8 cellular contexts compared by ENCODE assay signal in genomic region chrX:151397741-151398070, GRCh38. TPM values are rescaled to one million over a fixed set of nuclear protein-coding genes. Genes with fewer than 3 reads are reported as not detected.
DNase-seq lines count a peak whose midpoint lies in the region; ATAC-seq and TF ChIP-seq lines count a peak whose summit lies in the region.

No MANE protein-coding gene starts in this region.

- H3K9me3 ChIP-seq in DND-41 (ENCODE audit: insufficient read depth, low read length, severe bottlenecking), result no peaks in the 10 kb centered on the region
- no peaks in the 10 kb centered on the region for H3K9me3 ChIP-seq in hepatocyte (ENCODE audit: low read depth)

- no peaks in the 10 kb centered on the region for H3K9me3 Mint-ChIP-seq in stimulated activated naive B cell treated with anti-CD40 and anti-IgM and Interleukin-4, amounts not matched to agents 10 μg/mL and 1 μg/mL and 100 μg/mL, for 72 hours

- peaks cover 9% of the 10 kb centered on the region for H3K36me3 ChIP-seq in DND-41 (ENCODE audit: insufficient read depth, low read length)
- H3K36me3 ChIP-seq in hepatocyte (replicated peaks; ENCODE audit: insufficient read depth, low read depth), result no peaks in the 10 kb centered on the region

- POLR2A ChIA-PET in HEK293T (lab: Yijun Ruan, JAX), result interaction anchor here (1.2 to 1.8 kb wide), 3 partner anchors 13 to 221 kb away, joined by 4 to 9 read pairs (median 6); partner anchors contain the start of gene GPR50

- H2AFZ ChIP-seq in DND-41 (ENCODE audit: low read depth, low read length) (peak overlapping the region; percentile 78; the same call in 1 of the 2 replicates), hepatocyte (peak overlapping the region; percentile 88)

- peak overlapping the region; percentile 61 for H3K4me2 ChIP-seq in DND-41 (ENCODE audit: insufficient read depth, low read length)
- H3K4me2 ChIP-seq in hepatocyte, result peak overlapping the region; percentile 83

- no peaks in the 10 kb centered on the region for H3K27me3 Mint-ChIP-seq in stimulated activated naive B cell treated with anti-CD40 and anti-IgM and Interleukin-4, amounts not matched to agents 10 μg/mL and 1 μg/mL and 100 μg/mL, for 72 hours

- ATAC-seq in DND-41 (ENCODE audit: insufficient read depth, low read depth), result peak; percentile 17; the same call in 2 of the 3 replicates
- ATAC-seq in stimulated activated naive B cell treated with anti-CD40 and anti-IgM and Interleukin-4, amounts not matched to agents 10 μg/mL and 1 μg/mL and 100 μg/mL, for 72 hours (replicated peaks), result no peak

- peak overlapping the region; percentile 96 for H3K9ac ChIP-seq in DND-41 (ENCODE audit: low read depth, low read length)

- H3K4me3 Mint-ChIP-seq in stimulated activated naive B cell treated with anti-CD40 and anti-IgM and Interleukin-4, amounts not matched to agents 10 μg/mL and 1 μg/mL and 100 μg/mL, for 72 hours, result peak overlapping the region; percentile 89 to 92

- H3K27ac ChIP-seq in DND-41 (ENCODE audit: low read length), result peak overlapping the region; percentile 98
- H3K27ac ChIP-seq in VCaP, result peak overlapping the region; percentile 86
- peak overlapping the region; percentile 96 for H3K27ac ChIP-seq in hepatocyte

- CTCF ChIA-PET in HEK293T (lab: Yijun Ruan, JAX), result no interaction called here

- H3K9me2 ChIP-seq in hepatocyte (replicated peaks; ENCODE audit: insufficient read depth), result no peaks in the 10 kb centered on the region

- WGBS in hepatocyte (ENCODE audit: low lambda C conversion rate, missing lambda C conversion rate), result 18% methylated on average over 2 of the region's 2 CpGs

- peaks cover 15 to 22% of the 10 kb centered on the region in 2 donors for H3K4me1 Mint-ChIP-seq in stimulated activated naive B cell treated with anti-CD40 and anti-IgM and Interleukin-4, amounts not matched to agents 10 μg/mL and 1 μg/mL and 100 μg/mL, for 72 hours

- H4K20me1 ChIP-seq in DND-41 (ENCODE audit: insufficient read depth, low read length), result peaks cover 32% of the 10 kb centered on the region
- H4K20me1 ChIP-seq in hepatocyte (ENCODE audit: insufficient read depth, poor library complexity, severe bottlenecking), result peaks cover 6% of the 10 kb centered on the region

- H3K4me1 ChIP-seq in DND-41 (ENCODE audit: insufficient read depth, low read length) (peaks cover 56% of the 10 kb centered on the region), hepatocyte (ENCODE audit: insufficient read depth) (peaks cover 8% of the 10 kb centered on the region)

- peaks cover 72% of the 10 kb centered on the region for H3K79me2 ChIP-seq in DND-41 (ENCODE audit: insufficient read depth, low read length)
- peaks cover 56% of the 10 kb centered on the region for H3K79me2 ChIP-seq in hepatocyte

- H3K4me3 ChIP-seq in DND-41 (ENCODE audit: low read depth in 1 of 2, low read length in 2 of 2) (peak overlapping the region; percentile 71 to 79), hepatocyte (peak overlapping the region; percentile 79)

- H3K27me3 ChIP-seq in DND-41 (ENCODE audit: insufficient read depth, low read length, poor library complexity), result no peaks in the 10 kb centered on the region
- H3K27me3 ChIP-seq in hepatocyte, result no peaks in the 10 kb centered on the region

- TF ChIP-seq CTCF in DND-41 (IDR thresholded peaks at IDR 0.05; ENCODE audit: borderline replicate concordance, extremely low read depth, low read length, poor library complexity, severe bottlenecking) (no peak), VCaP (conservative IDR thresholded peaks at IDR 0.05) (no peak), hepatocyte (IDR thresholded peaks at IDR 0.05; ENCODE audit: poor library complexity) (no peak)

- peaks cover 0 to 6% of the 10 kb centered on the region in 2 donors for H3K36me3 Mint-ChIP-seq in stimulated activated naive B cell treated with anti-CD40 and anti-IgM and Interleukin-4, amounts not matched to agents 10 μg/mL and 1 μg/mL and 100 μg/mL, for 72 hours

- DNase-seq in DND-41, result peak; percentile 13
- DNase-seq in HEK293T (ENCODE audit: extremely low spot score), result peak; percentile 9
- DNase-seq in hepatocyte (ENCODE audit: low spot score), result no peak
- DNase-seq in stimulated activated naive B cell treated with anti-CD40 and anti-IgM and Interleukin-4, amounts not matched to agents 10 μg/mL and 1 μg/mL and 100 μg/mL, for 72 hours, result no peak
- no peak for DNase-seq in NCI-H2171 (lab: John Stamatoyannopoulos, UW)
- DNase-seq in midbrain (lab: John Stamatoyannopoulos, UW), result no peak
- DNase-seq in SW 1271 (lab: John Stamatoyannopoulos, UW), result no peak

- peak overlapping the region; percentile 91 for H3K27ac Mint-ChIP-seq in stimulated activated naive B cell treated with anti-CD40 and anti-IgM and Interleukin-4, amounts not matched to agents 10 μg/mL and 1 μg/mL and 100 μg/mL, for 72 hours

TF ChIP-seq in HEK293T, 16 proteins besides CTCF, POLR2A, EP300 and RAD21:
- TF ChIP-seq L3MBTL2 (conservative IDR thresholded peaks at IDR 0.05), result peak; percentile 26
- no peak for TF ChIP-seq ARNT (IDR thresholded peaks at IDR 0.05)
- TF ChIP-seq TARDBP (IDR thresholded peaks at IDR 0.05), result no peak

RNA-seq across cellular contexts. Expression of gene VMA21, which starts 0.7 kb away (rescaled TPM):
- 43.0 and 46.8 TPM in 2 replicates for total RNA-seq in hepatocyte
- polyA plus RNA-seq in hepatocyte, result 12.6 and 17.1 TPM in 2 replicates

Comparison
In these comparisons a context has a peak if more than half of its experiments do, and no peak if none do; other contexts are left out.
1. DNase-seq: peak in DND-41 (single experiment) and HEK293T (single experiment); none in hepatocyte (single experiment), stimulated activated naive B cell treated with anti-CD40 and anti-IgM and Interleukin-4, amounts not matched to agents 10 μg/mL and 1 μg/mL and 100 μg/mL, for 72 hours (single experiment), NCI-H2171 (single experiment), midbrain (single experiment) and SW 1271 (0 of 2).
2. Peak in every context shown above with its lines, with median percentiles within 50 percentile points of each other: H3K27ac ChIP-seq.